In genomic region chr9:78032599-78033457, GRCh38 we compare ENCODE assay signal across 8 cellular contexts. TPM values are rescaled to one million over a fixed set of nuclear protein-coding genes. Genes with fewer than 3 reads are reported as not detected.
DNase-seq lines count a peak whose midpoint lies in the region; ATAC-seq, FAIRE-seq and TF ChIP-seq lines count a peak whose summit lies in the region.

No MANE protein-coding gene starts in this region.

- no peak for FAIRE-seq in small intestine (lab: Jason Lieb, UNC)

- TSS peak; percentile 91 for BruUV-seq in A673 (replicated peaks; lab: Mats Ljungman, UMichigan)

- H3K9me3 ChIP-seq in A673 (ENCODE audit: low read depth, low read length, poor library complexity, severe bottlenecking) = no peaks in the 10 kb centered on the region
- no peaks in the 10 kb centered on the region for H3K9me3 ChIP-seq in HAP-1
- no peaks in the 10 kb centered on the region for H3K9me3 ChIP-seq in iPS-15b (ENCODE audit: control insufficient read depth, insufficient read depth, low read length)
- no peaks in the 10 kb centered on the region for H3K9me3 ChIP-seq in small intestine (ENCODE audit: control insufficient read depth, low read depth)

- peak overlapping the region; percentile 87 for H3K27ac ChIP-seq in A673 (ENCODE audit: low read depth, low read length, poor library complexity, severe bottlenecking)
- H3K27ac ChIP-seq in small intestine (ENCODE audit: low read depth in 1 of 2, low read length in 1 of 2) = peak overlapping the region; percentile 87 to 93

- POLR2A ChIA-PET in A673 (lab: Charles Lee; ENCODE audit: low non-redundant PET) = interaction anchor here (0.5 kb wide), 1 partner anchor 35 kb away, joined by 3 read pairs; no protein-coding TSS in a partner anchor

- intact Hi-C loops in A673 (cut with micrococcal nuclease; ENCODE audit: unreplicated experiment) = loop anchor here (2.0 to 5.0 kb wide), 2 partner anchors 54 to 591 kb away; no protein-coding TSS in a partner anchor

- H3K4me3 Mint-ChIP-seq in activated T-helper 17 cell treated with anti-CD3 and anti-CD28 coated beads, Interleukin-2, amount 50 U/mL, for 72 hours = peak overlapping the region; percentile 92

- DNase-seq in A673 (ENCODE audit: low spot score) (no peak), HAP-1 (ENCODE audit: low spot score in 2 of 2) (peak in 1 of 2 experiments; percentile 49), small intestine (peak; percentile 68), amygdala (lab: John Stamatoyannopoulos, UW) (no peak), SKM-1 (lab: John Stamatoyannopoulos, UW; ENCODE audit: unreplicated experiment) (no peak)

- peak overlapping the region; percentile 88 for H3K27ac Mint-ChIP-seq in activated T-helper 17 cell treated with anti-CD3 and anti-CD28 coated beads, Interleukin-2, amount 50 U/mL, for 72 hours

- CTCF ChIA-PET in A673 (lab: Charles Lee) = no interaction called here

- no peak for TF ChIP-seq CTCF in A673 (conservative IDR thresholded peaks at IDR 0.05; ENCODE audit: low read depth, low read length)

- H3K27me3 ChIP-seq in A673 (replicated peaks; ENCODE audit: insufficient read depth, low read depth, low read length, poor library complexity) = no peaks in the 10 kb centered on the region
- peaks cover 2% of the 10 kb centered on the region; the same call in 1 of the 2 replicates for H3K27me3 ChIP-seq in HAP-1 (ENCODE audit: low read depth)
- no peaks in the 10 kb centered on the region for H3K27me3 ChIP-seq in iPS-15b (ENCODE audit: control insufficient read depth, insufficient read depth, low read length)
- no peaks in the 10 kb centered on the region for H3K27me3 ChIP-seq in small intestine (ENCODE audit: control insufficient read depth in 2 of 2, insufficient read depth in 2 of 2, low read length in 2 of 2)

- H3K27me3 Mint-ChIP-seq in activated T-helper 17 cell treated with anti-CD3 and anti-CD28 coated beads, Interleukin-2, amount 50 U/mL, for 72 hours = no peaks in the 10 kb centered on the region

- no peaks in the 10 kb centered on the region for H3K9me3 Mint-ChIP-seq in activated T-helper 17 cell treated with anti-CD3 and anti-CD28 coated beads, Interleukin-2, amount 50 U/mL, for 72 hours

- H3K36me3 ChIP-seq in A673 (ENCODE audit: insufficient read depth, low read length, poor library complexity, severe bottlenecking) (no peaks in the 10 kb centered on the region), HAP-1 (replicated peaks) (no peaks in the 10 kb centered on the region), iPS-15b (ENCODE audit: control insufficient read depth, insufficient read depth, low read length) (no peaks in the 10 kb centered on the region), small intestine (ENCODE audit: control insufficient read depth in 2 of 2, insufficient read depth in 2 of 2, low read length in 2 of 2) (no peaks in the 10 kb centered on the region)

- H3K4me3 ChIP-seq in A673 (ENCODE audit: low read depth, low read length, poor library complexity, severe bottlenecking) (peak overlapping the region; percentile 89), HAP-1 (peak overlapping the region; percentile 37), iPS-15b (ENCODE audit: low read depth, low read length) (peak overlapping the region; percentile 79), small intestine (ENCODE audit: low read depth in 1 of 2, low read length in 2 of 2) (peak overlapping the region; percentile 86 to 90)

- 5 to 25% (median 17%) methylated on average over 18 of the region's 18 CpGs for WGBS in small intestine, 3 donors

- H3K4me1 Mint-ChIP-seq in activated T-helper 17 cell treated with anti-CD3 and anti-CD28 coated beads, Interleukin-2, amount 50 U/mL, for 72 hours = peaks cover 43% of the 10 kb centered on the region

- peaks cover 33% of the 10 kb centered on the region for H3K4me1 ChIP-seq in A673 (ENCODE audit: insufficient read depth, low read length, poor library complexity, severe bottlenecking)
- H3K4me1 ChIP-seq in HAP-1 = peaks cover 15% of the 10 kb centered on the region
- H3K4me1 ChIP-seq in iPS-15b (ENCODE audit: control insufficient read depth, insufficient read depth, low read length) = peaks cover 13% of the 10 kb centered on the region
- peaks cover 0 to 7% of the 10 kb centered on the region in 2 donors for H3K4me1 ChIP-seq in small intestine (ENCODE audit: control insufficient read depth in 2 of 2, insufficient read depth in 1 of 2, low read depth in 1 of 2, low read length in 1 of 2)

- peaks cover 5% of the 10 kb centered on the region for H3K36me3 Mint-ChIP-seq in activated T-helper 17 cell treated with anti-CD3 and anti-CD28 coated beads, Interleukin-2, amount 50 U/mL, for 72 hours (ENCODE audit: low read depth)

- H3K9ac ChIP-seq in iPS-15b (ENCODE audit: low read depth, low read length) = peak overlapping the region; percentile 75

- in situ Hi-C loops in HAP-1 (cut with MboI; ENCODE audit: low sequenced_read_pairs) = no loop called here

- no peak for ATAC-seq in activated T-helper 17 cell treated with anti-CD3 and anti-CD28 coated beads, Interleukin-2, amount 50 U/mL, for 72 hours (replicated peaks)
- no peak for ATAC-seq in GM19395 (IDR thresholded peaks at IDR 0.05; ENCODE audit: unreplicated experiment)

RNA-seq across cellular contexts. Expression of gene GNAQ, which starts 1.2 kb away (rescaled TPM):
- total RNA-seq in A673 (2021) = 68.6 and 69.9 TPM in 2 replicates
- 10 to 100 TPM; 12.8 to 18.5 TPM for total RNA-seq in activated T-helper 17 cell treated with anti-CD3 and anti-CD28 coated beads, Interleukin-2, amount 50 U/mL, for 72 hours
- polyA plus RNA-seq in small intestine = 10 to 100 TPM in 2 of 3 donors, 1 to 10 TPM in 1; 10.0 to 16.1 (median 15.0) TPM

Comparison
In these comparisons a context has a peak if more than half of its experiments do, and no peak if none do; other contexts are left out.
1. H3K4me3 ChIP-seq: peak in every context shown above with its lines; median percentile 89 in A673; 88 in small intestine; 79 in iPS-15b; 37 in HAP-1.